Comparison of ENCODE assay signal across 18 cellular contexts in genomic region chr12:32989705-32990104, GRCh38.
DNase-seq lines count a peak whose midpoint lies in the region; ATAC-seq and TF ChIP-seq lines count a peak whose summit lies in the region.
"Had no signal": no experiment of that assay in that cellular context is flagged by ENCODE, and none has a peak within 500 bp of the region (broad histone marks: within the 10 kb centered on the region; RNA-seq: fewer than 3 reads in every experiment).

No MANE protein-coding gene starts in this region.

- TF ChIP-seq CTCF in PC-3 (conservative IDR thresholded peaks at IDR 0.05; ENCODE audit: low read depth, low read length), result no peak
- TF ChIP-seq CTCF in epithelial cell of esophagus (IDR thresholded peaks at IDR 0.05; ENCODE audit: insufficient read depth, low read depth, low read length, missing control alignments), result no peak
- TF ChIP-seq CTCF in nephron (IDR thresholded peaks at IDR 0.05; ENCODE audit: unreplicated experiment in 3 of 3), result no peak
- no peak for TF ChIP-seq CTCF in HFFc6 (IDR thresholded peaks at IDR 0.05)

- no TSS peak for BruUV-seq in PC-3 (replicated peaks; lab: Mats Ljungman, UMichigan)

- intact Hi-C loops in PC-3 (cut with micrococcal nuclease), result no loop called here

- CTCF ChIA-PET in PC-3 (lab: Charles Lee), result no interaction called here

- no peaks in the 10 kb centered on the region for H4K20me1 ChIP-seq in PC-3 (ENCODE audit: low read length)

- no peaks in the 10 kb centered on the region for H3K36me3 Mint-ChIP-seq in nephron (ENCODE audit: low read depth)
- no peaks in the 10 kb centered on the region for H3K36me3 Mint-ChIP-seq in HFFc6 (ENCODE audit: low read depth)

- H3K9me3 Mint-ChIP-seq in nephron (no peaks in the 10 kb centered on the region), HFFc6 (peaks cover 31% of the 10 kb centered on the region)

- H3K9me2 ChIP-seq in PC-3 (replicated peaks; ENCODE audit: low read length), result no peaks in the 10 kb centered on the region

- peak; percentile 52 for ATAC-seq in PC-3
- no peak for ATAC-seq in activated CD4-positive, CD25-positive, alpha-beta regulatory T cell treated with anti-CD3 and anti-CD28 coated beads, Interleukin-2, amount 50 U/mL, for 24 hours
- ATAC-seq: Panc1 had no signal

- POLR2A ChIA-PET in PC-3 (lab: Charles Lee; ENCODE audit: unreplicated experiment), result no interaction called here

- no peak overlapping the region for H2AFZ ChIP-seq in PC-3 (ENCODE audit: low read length)

- H3K9me3 ChIP-seq in PC-3 (ENCODE audit: low read length), result no peaks in the 10 kb centered on the region
- H3K9me3 ChIP-seq: BE2C, SJSA1 had no signal

- no peaks in the 10 kb centered on the region for H3K27me3 Mint-ChIP-seq in nephron (ENCODE audit: low read depth)
- no peaks in the 10 kb centered on the region for H3K27me3 Mint-ChIP-seq in HFFc6 (ENCODE audit: insufficient read depth)

- no peak overlapping the region for H3K9ac ChIP-seq in PC-3 (ENCODE audit: low read length)

- no peaks in the 10 kb centered on the region for H3K27me3 ChIP-seq in PC-3 (ENCODE audit: low read length)
- H3K27me3 ChIP-seq: BE2C, SJSA1 had no signal

- H3K27ac ChIP-seq in PC-3 (ENCODE audit: low read length), result no peak overlapping the region
- H3K27ac ChIP-seq: SJSA1 had no signal

- no peaks in the 10 kb centered on the region for H3K79me2 ChIP-seq in PC-3 (ENCODE audit: low read length)

- H3K4me3 Mint-ChIP-seq in nephron, result no peak overlapping the region
- no peak overlapping the region for H3K4me3 Mint-ChIP-seq in HFFc6

- peaks cover 45% of the 10 kb centered on the region for H3K4me1 ChIP-seq in PC-3 (ENCODE audit: insufficient read depth, low read length)
- H3K4me1 ChIP-seq: BE2C, SJSA1 had no signal

- DNase-seq in PC-3 (peak; percentile 56), epithelial cell of esophagus (ENCODE audit: low read depth) (peak; percentile 5), SIG-M5 treated with dmso at 0.1 percent for 504 hours (lab: John Stamatoyannopoulos, UW; ENCODE audit: unreplicated experiment) (no peak), HK-2 (ENCODE audit: unreplicated experiment) (no peak), HFFc6 (no peak)
- DNase-seq: BE2C, DMS79, KBM-7, MM.1S, NCI-H1092, NCI-H1436 treated with DMSO at 0.1 percent for 48 hours, NCI-H1930, NCI-H510A treated with DMSO at 0.1 percent for 48 hours, NCI-H748 treated with DMSO at 0.1 percent for 48 hours had no signal

- no peak overlapping the region for H3K4me3 ChIP-seq in PC-3 (ENCODE audit: low read length)
- H3K4me3 ChIP-seq in epithelial cell of esophagus (ENCODE audit: low read length), result no peak overlapping the region
- H3K4me3 ChIP-seq: SJSA1 had no signal

- H3K4me1 Mint-ChIP-seq in nephron, result peaks cover 48% of the 10 kb centered on the region
- no peaks in the 10 kb centered on the region for H3K4me1 Mint-ChIP-seq in HFFc6 (ENCODE audit: low read depth)

- H3K27ac Mint-ChIP-seq in nephron, result peak overlapping the region; percentile 88 to 93 (median 93)
- H3K27ac Mint-ChIP-seq in HFFc6, result no peak overlapping the region

- peak overlapping the region; percentile 37 for H3K4me2 ChIP-seq in PC-3 (ENCODE audit: low read length)

- no peaks in the 10 kb centered on the region for H3F3A ChIP-seq in PC-3 (ENCODE audit: low read length, unreplicated experiment)

- no peaks in the 10 kb centered on the region for H3K36me3 ChIP-seq in PC-3 (ENCODE audit: low read depth, low read length)
- H3K36me3 ChIP-seq: BE2C, SJSA1 had no signal

Comparison
In these comparisons a context has a peak if more than half of its experiments do, and no peak if none do; other contexts are left out.
1. DNase-seq: peak in PC-3 (single experiment) and epithelial cell of esophagus (single experiment); none in SIG-M5 treated with dmso at 0.1 percent for 504 hours (single experiment), HK-2 (single experiment) and HFFc6 (single experiment).